ENCODE assay signal across 9 cellular contexts in the genomic region with DNA sequence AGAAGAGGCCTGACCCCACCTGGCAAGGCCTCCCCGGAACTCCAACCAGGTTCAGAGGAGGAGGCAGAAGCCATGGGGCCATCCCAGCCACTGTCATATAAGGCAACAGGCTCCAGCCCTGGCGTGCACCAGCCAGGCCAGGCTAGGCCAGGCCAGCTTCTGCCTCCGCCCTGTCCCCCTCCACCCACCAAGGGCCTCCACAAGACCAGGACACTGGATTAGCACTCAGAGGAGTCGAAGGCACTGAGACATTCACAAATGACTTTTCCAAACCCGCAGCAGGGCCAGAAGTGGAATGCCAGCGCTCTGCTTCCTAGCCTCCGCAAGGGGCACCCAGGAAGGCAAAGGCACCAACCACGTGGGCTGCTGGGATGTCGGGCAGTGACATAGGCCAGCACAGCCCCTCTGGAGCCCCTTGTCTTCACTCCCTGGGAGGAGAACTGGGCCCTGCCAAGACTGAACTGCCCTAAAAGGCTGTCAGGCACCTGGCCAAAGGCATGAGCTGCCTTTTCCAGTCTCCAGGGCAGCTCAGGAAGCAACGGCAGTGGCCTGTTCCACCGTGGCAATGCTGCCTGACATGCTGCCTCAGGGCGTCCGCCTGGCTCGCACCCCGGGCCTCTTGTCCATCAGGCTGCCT. TPM values are rescaled to one million over a fixed set of nuclear protein-coding genes. Genes with fewer than 3 reads are reported as not detected.
A peak's percentile ranks its signal among the peaks of the same experiment; 100 is the strongest.
DNase-seq lines count a peak whose midpoint lies in the region; FAIRE-seq and TF ChIP-seq lines count a peak whose summit lies in the region.
"Had no signal": no experiment of that assay in that cellular context is flagged by ENCODE, and none has a peak within 500 bp of the region (broad histone marks: within the 10 kb centered on the region; RNA-seq: fewer than 3 reads in every experiment).

No MANE protein-coding gene starts in this region.

- peaks cover 4 to 23% of the 10 kb centered on the region in 2 donors for H3K4me1 ChIP-seq in kidney (ENCODE audit: control insufficient read depth in 1 of 2, insufficient read depth in 1 of 2, low read depth in 1 of 2, low read length in 2 of 2)
- peaks cover 22 to 26% (median 25%) of the 10 kb centered on the region in 3 donors for H3K4me1 ChIP-seq in skeletal muscle tissue (ENCODE audit: control insufficient read depth in 3 of 3, insufficient read depth in 3 of 3, low read length in 3 of 3)

- DNase-seq in HFFc6: peak; percentile 16
- peak; percentile 39 for DNase-seq in choroid plexus epithelial cell (ENCODE audit: low read depth)
- peak; percentile 94 for DNase-seq in kidney
- DNase-seq in NCI-H1105 (lab: John Stamatoyannopoulos, UW): no peak
- DNase-seq in GM13976 (ENCODE audit: low spot score): no peak
- DNase-seq in RCC 7860 (ENCODE audit: low spot score): no peak
- DNase-seq in SKM-1 treated with dmso at 0.1 percent for 144 hours (lab: John Stamatoyannopoulos, UW; ENCODE audit: unreplicated experiment): no peak
- DNase-seq: activated CD4-positive, alpha-beta T cell treated with anti-CD3 and anti-CD28 coated beads for 48 hours had no signal

- H3K4me3 Mint-ChIP-seq in HFFc6: no peak overlapping the region

- H3K36me3 ChIP-seq in kidney (ENCODE audit: control insufficient read depth in 1 of 2, insufficient read depth in 2 of 2, low read length in 2 of 2) (no peaks in the 10 kb centered on the region), skeletal muscle tissue (ENCODE audit: control insufficient read depth in 3 of 3, insufficient read depth in 3 of 3, low read length in 3 of 3) (no peaks in the 10 kb centered on the region)

- no peak overlapping the region for H3K27ac Mint-ChIP-seq in HFFc6

- TF ChIP-seq CTCF in HFFc6 (IDR thresholded peaks at IDR 0.05) (no peak), choroid plexus epithelial cell (conservative IDR thresholded peaks at IDR 0.05; ENCODE audit: low read depth, low read length) (no peak), kidney (IDR thresholded peaks at IDR 0.05; ENCODE audit: borderline replicate concordance, extremely low read depth, insufficient read depth) (no peak), GM13976 (IDR thresholded peaks at IDR 0.05; ENCODE audit: borderline replicate concordance, control extremely low read depth, extremely low read depth, insufficient read depth, missing control alignments) (no peak)

- H3K27ac ChIP-seq in kidney (ENCODE audit: low read depth in 2 of 2, low read length in 2 of 2) (peak overlapping the region; percentile 76 to 87), skeletal muscle tissue (ENCODE audit: low read depth, low read length) (peak overlapping the region; percentile 84)

- H3K4me1 Mint-ChIP-seq in HFFc6 (ENCODE audit: low read depth): no peaks in the 10 kb centered on the region

- H3K36me3 Mint-ChIP-seq in HFFc6 (ENCODE audit: low read depth): no peaks in the 10 kb centered on the region

- no peaks in the 10 kb centered on the region for H3K27me3 ChIP-seq in skeletal muscle tissue (ENCODE audit: control insufficient read depth in 3 of 3, insufficient read depth in 3 of 3, low read length in 3 of 3)

- H3K27me3 Mint-ChIP-seq in HFFc6 (ENCODE audit: insufficient read depth): peaks cover 19% of the 10 kb centered on the region

- H3K9ac ChIP-seq in kidney (ENCODE audit: low read length in 2 of 2): peak overlapping the region; percentile 32 to 61
- peak overlapping the region; percentile 59 to 77 (median 74) for H3K9ac ChIP-seq in skeletal muscle tissue (ENCODE audit: low read depth in 1 of 3, low read length in 3 of 3)

- H3K9me3 ChIP-seq in kidney (ENCODE audit: control insufficient read depth in 1 of 2, low read length in 2 of 2) (no peaks in the 10 kb centered on the region), skeletal muscle tissue (ENCODE audit: control insufficient read depth in 3 of 3, low read length in 3 of 3) (no peaks in the 10 kb centered on the region)

- in situ Hi-C loops in GM13976 (cut with MboI; ENCODE audit: low sequenced_read_pairs, unreplicated experiment): no loop called here

- no peaks in the 10 kb centered on the region for H3K9me3 Mint-ChIP-seq in HFFc6

- no peak overlapping the region for H3K4me3 ChIP-seq in choroid plexus epithelial cell (ENCODE audit: low read depth, low read length)
- H3K4me3 ChIP-seq in kidney (ENCODE audit: low read length in 2 of 2): peak overlapping the region in 1 of 2 donors; percentile 51
- peak overlapping the region in 2 of 3 donors; percentile 46 to 60 for H3K4me3 ChIP-seq in skeletal muscle tissue (ENCODE audit: low read length in 3 of 3)

- no peak for FAIRE-seq in kidney (lab: Jason Lieb, UNC)
- no peak for FAIRE-seq in RCC 7860 (lab: Jason Lieb, UNC)

- intact Hi-C loops in kidney (cut with DNase I): no loop called here

RNA-seq across cellular contexts. Expression of a gene that starts 37.6 kb away (rescaled TPM):
- total RNA-seq in HFFc6 (2021; fragmentation: NEBNext Ultra II Directional; extraction: Animal tissue kit (Norgen Biotek cat#: 25700)): 10 to 100 TPM; 11.6 to 13.7 (median 12.7) TPM
- total RNA-seq in kidney (44.6 TPM), skeletal muscle tissue (29.7 TPM)
- 11.1 TPM for polyA plus RNA-seq in kidney (ENCODE audit: insufficient read depth, low read depth, low replicate concordance)

RNA-seq across cellular contexts. Expression of a gene that starts 49.7 kb away (rescaled TPM):
- total RNA-seq in HFFc6 (2021; fragmentation: NEBNext Ultra II Directional; extraction: Animal tissue kit (Norgen Biotek cat#: 25700)): 10 to 100 TPM; 14.7 to 16.3 (median 15.3) TPM
- total RNA-seq in kidney (10.8 TPM), skeletal muscle tissue (3.7 TPM)
- polyA plus RNA-seq in kidney (ENCODE audit: insufficient read depth, low read depth, low replicate concordance): 19.2 TPM

Comparison
In these comparisons a context has a peak if more than half of its experiments do, and no peak if none do; other contexts are left out.
1. DNase-seq: peak in HFFc6 (single experiment), choroid plexus epithelial cell (single experiment) and kidney (single experiment); none in NCI-H1105 (single experiment), GM13976 (single experiment), RCC 7860 (single experiment) and SKM-1 treated with dmso at 0.1 percent for 144 hours (single experiment).